ENCODE assay signal across 18 cellular contexts in the genomic region with DNA sequence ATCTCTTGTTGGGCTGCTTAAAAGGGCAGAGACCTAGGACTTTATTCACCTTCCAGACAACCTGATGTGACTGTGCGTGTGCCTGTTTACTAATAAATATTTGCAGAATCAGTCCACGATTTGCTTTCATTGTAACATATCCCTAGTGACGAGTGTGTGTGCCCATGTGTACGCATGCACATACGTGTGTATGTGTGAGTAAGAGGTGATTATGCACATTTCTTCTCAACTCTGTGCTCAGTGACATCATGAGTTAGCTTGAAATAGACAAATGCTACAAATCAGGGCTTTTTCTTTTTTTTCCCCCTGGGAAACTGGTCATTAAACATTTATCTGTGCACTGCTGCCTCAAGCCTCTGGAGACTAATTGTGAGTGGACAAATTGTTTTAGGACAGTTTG.
DNase-seq lines count a peak whose midpoint lies in the region; ATAC-seq, FAIRE-seq and TF ChIP-seq lines count a peak whose summit lies in the region.
"Had no signal": no experiment of that assay in that cellular context is flagged by ENCODE, and none has a peak within 500 bp of the region (broad histone marks: within the 10 kb centered on the region; RNA-seq: fewer than 3 reads in every experiment).

No MANE protein-coding gene starts in this region.

- no peaks in the 10 kb centered on the region for H3K79me1 ChIP-seq in mesenchymal stem cell (replicated peaks; ENCODE audit: low read length, poor library complexity, severe bottlenecking)

- no peak overlapping the region for H2BK12ac ChIP-seq in mesenchymal stem cell (ENCODE audit: low read length in 2 of 2)

- no peak overlapping the region for H2BK120ac ChIP-seq in mesenchymal stem cell (ENCODE audit: low read depth, low read length)

- no peak overlapping the region for H3K4ac ChIP-seq in mesenchymal stem cell (ENCODE audit: low read depth in 1 of 2, low read length in 2 of 2)

- H3K27me3 ChIP-seq in HepG2 (ENCODE audit: control insufficient read depth in 1 of 2, insufficient read depth in 2 of 2, low read length in 2 of 2) (peaks cover 0 to 4% of the 10 kb centered on the region in 2 experiments; a peak in 1 of 5 replicates), right lobe of liver (no peaks in the 10 kb centered on the region), mesenchymal stem cell (ENCODE audit: control insufficient read depth in 1 of 2, insufficient read depth in 1 of 2, low read length in 2 of 2) (no peaks in the 10 kb centered on the region), skeletal muscle tissue (ENCODE audit: control insufficient read depth in 3 of 3, insufficient read depth in 3 of 3, low read length in 3 of 3) (no peaks in the 10 kb centered on the region), endodermal cell (ENCODE audit: control insufficient read depth, insufficient read depth, low read length, poor library complexity, severe bottlenecking) (no peaks in the 10 kb centered on the region)
- H3K27me3 ChIP-seq: BLaER1 treated with 17β-estradiol and CSF1 and Interleukin-3, amounts not matched to agents 10 nM and 100 nM had no signal

- WGBS in HepG2 (ENCODE audit: low lambda C conversion rate) = 12% methylated on average over 5 of the region's 5 CpGs
- WGBS in right lobe of liver (ENCODE audit: insufficient coverage, low coverage, low lambda C conversion rate, missing lambda C conversion rate) = 56% methylated on average over 5 of the region's 5 CpGs
- WGBS in mesenchymal stem cell = 95% methylated on average over 5 of the region's 5 CpGs
- 79 to 95% methylated on average over 5 of the region's 5 CpGs for WGBS in endodermal cell (ENCODE audit: insufficient coverage in 1 of 2, insufficient read length in 1 of 2), 2 experiments

- FAIRE-seq in HepG2 (lab: Jason Lieb, UNC) (no peak), D721Med (lab: Jason Lieb, UNC) (no peak)
- FAIRE-seq: HTR-8/SVneo had no signal

- H3K4me1 ChIP-seq in HepG2 (ENCODE audit: insufficient read depth, low read length) (peaks cover 18% of the 10 kb centered on the region), right lobe of liver (no peaks in the 10 kb centered on the region), mesenchymal stem cell (ENCODE audit: control insufficient read depth, insufficient read depth, low read depth, low read length) (peaks cover 7% of the 10 kb centered on the region), skeletal muscle tissue (ENCODE audit: control insufficient read depth in 3 of 3, insufficient read depth in 3 of 3, low read length in 3 of 3) (peaks cover 23 to 43% (median 24%) of the 10 kb centered on the region in 3 donors), endodermal cell (ENCODE audit: control insufficient read depth, insufficient read depth, low read length) (peaks cover 5% of the 10 kb centered on the region)
- H3K4me1 ChIP-seq: BLaER1 treated with 17β-estradiol and CSF1 and Interleukin-3, amounts not matched to agents 10 nM and 100 nM had no signal

- H3K4me2 ChIP-seq in HepG2 (ENCODE audit: low read depth, low read length) (no peak overlapping the region), mesenchymal stem cell (ENCODE audit: low read length, poor library complexity, severe bottlenecking) (no peak overlapping the region)
- H3K4me2 ChIP-seq: BLaER1 treated with 17β-estradiol and CSF1 and Interleukin-3, amounts not matched to agents 10 nM and 100 nM had no signal

- ATAC-seq in HepG2 (no peak), right lobe of liver (no peak)
- ATAC-seq: CD8-positive, alpha-beta T cell had no signal

- H3K18ac ChIP-seq in mesenchymal stem cell (ENCODE audit: low read depth in 1 of 2, low read length in 2 of 2) = no peak overlapping the region

- no peak overlapping the region for H2BK15ac ChIP-seq in mesenchymal stem cell (ENCODE audit: low read depth, poor library complexity, severe bottlenecking)

- TF ChIP-seq POLR2A in HepG2 (IDR thresholded peaks at IDR 0.05; ENCODE audit: insufficient read depth in 1 of 2, low read depth in 2 of 2, low read length in 2 of 2) = no peak
- TF ChIP-seq POLR2A in right lobe of liver (IDR thresholded peaks at IDR 0.05) = no peak

- no peak overlapping the region for H4K8ac ChIP-seq in mesenchymal stem cell (ENCODE audit: low read length)

- H3K4me3 Mint-ChIP-seq in endodermal cell = no peak overlapping the region
- H3K4me3 Mint-ChIP-seq: B cell; CD8-positive, alpha-beta T cell; H9; IgD-negative memory B cell had no signal

- TF ChIP-seq CTCF in HepG2 (CRISPR knock-in tag; IDR thresholded peaks at IDR 0.05) (no peak), right lobe of liver (IDR thresholded peaks at IDR 0.05) (no peak), D721Med (IDR thresholded peaks at IDR 0.05; ENCODE audit: insufficient read depth, missing control alignments) (no peak), endodermal cell (conservative IDR thresholded peaks at IDR 0.05) (no peak)

- no peaks in the 10 kb centered on the region for H4K20me1 ChIP-seq in HepG2 (ENCODE audit: insufficient read depth, low read length)
- H4K20me1 ChIP-seq: BLaER1 treated with 17β-estradiol and CSF1 and Interleukin-3, amounts not matched to agents 10 nM and 100 nM had no signal

- H4K91ac ChIP-seq in mesenchymal stem cell (ENCODE audit: low read length) = no peak overlapping the region

- CTCF ChIA-PET in HepG2 (lab: Yijun Ruan, JAX; ENCODE audit: low intra/inter-chr PET ratio, low total read pairs) = no interaction called here

- H3K9me3 ChIP-seq in HepG2 (ENCODE audit: low read length) (no peaks in the 10 kb centered on the region), right lobe of liver (no peaks in the 10 kb centered on the region), mesenchymal stem cell (ENCODE audit: control insufficient read depth, low read length) (no peaks in the 10 kb centered on the region), skeletal muscle tissue (ENCODE audit: control insufficient read depth in 3 of 3, low read length in 3 of 3) (no peaks in the 10 kb centered on the region), endodermal cell (ENCODE audit: control insufficient read depth, low read length) (no peaks in the 10 kb centered on the region)
- H3K9me3 ChIP-seq: BLaER1 treated with 17β-estradiol and CSF1 and Interleukin-3, amounts not matched to agents 10 nM and 100 nM had no signal

- in situ Hi-C loops in HepG2 (cut with HindIII; ENCODE audit: extremely low pct_ligation_motif_present, low pct_unique_long_range_greater_than_20kb) = no loop called here

- no peak overlapping the region for H3K27ac Mint-ChIP-seq in endodermal cell
- H3K27ac Mint-ChIP-seq: B cell; CD8-positive, alpha-beta T cell; H9 had no signal

- no peaks in the 10 kb centered on the region for H3K79me2 ChIP-seq in HepG2 (ENCODE audit: insufficient read depth, low read length)

- H3K14ac ChIP-seq in mesenchymal stem cell (ENCODE audit: low read length in 2 of 2) = no peak overlapping the region

- H2AK5ac ChIP-seq in mesenchymal stem cell (ENCODE audit: low read length, severe bottlenecking) = peak overlapping the region; percentile 3

- no peak for DNase-seq in HepG2 (ENCODE audit: low spot score)
- no peak for DNase-seq in right lobe of liver
- DNase-seq in mesenchymal stem cell = no peak
- no peak for DNase-seq in LoVo (ENCODE audit: low spot score)
- DNase-seq in D721Med (ENCODE audit: insufficient read length, low spot score) = no peak
- DNase-seq in endodermal cell = no peak
- DNase-seq: Calu3; CD8-positive, alpha-beta T cell; DMS 273 treated with DMSO at 0.1 percent for 48 hours; DMS79; GDM1; GOT3; H9 had no signal

- no TSS peak for BruUV-seq in HepG2 (replicated peaks; lab: Mats Ljungman, UMichigan)

- H3K36me3 Mint-ChIP-seq in endodermal cell (ENCODE audit: low read depth) = no peaks in the 10 kb centered on the region
- H3K36me3 Mint-ChIP-seq: CD8-positive, alpha-beta T cell; IgD-negative memory B cell had no signal

- H3K4me3 ChIP-seq in HepG2 (replicated peaks in 1 of 3; ENCODE audit: insufficient read depth in 1 of 3, low read depth in 2 of 3, low read length in 3 of 3) = no peak overlapping the region
- H3K4me3 ChIP-seq in right lobe of liver = no peak overlapping the region
- H3K4me3 ChIP-seq in mesenchymal stem cell (ENCODE audit: insufficient read depth in 1 of 2, low read depth in 1 of 2, low read length in 2 of 2) = no peak overlapping the region
- no peak overlapping the region for H3K4me3 ChIP-seq in skeletal muscle tissue (ENCODE audit: low read length in 3 of 3)
- no peak overlapping the region for H3K4me3 ChIP-seq in endodermal cell (ENCODE audit: low read length)
- H3K4me3 ChIP-seq: BLaER1 treated with 17β-estradiol and CSF1 and Interleukin-3, amounts not matched to agents 10 nM and 100 nM had no signal

- no peak for TF ChIP-seq EP300 in HepG2 (IDR thresholded peaks at IDR 0.05; ENCODE audit: low read depth in 2 of 2, low read length in 2 of 2)
- no peak for TF ChIP-seq EP300 in HepG2 (CRISPR knock-in tag; IDR thresholded peaks at IDR 0.05; ENCODE audit: borderline replicate concordance)

- H3K27ac ChIP-seq in HepG2 (ENCODE audit: extremely low read length, insufficient read depth, low read length) (no peak overlapping the region), right lobe of liver (no peak overlapping the region), mesenchymal stem cell (ENCODE audit: low read length, poor library complexity, severe bottlenecking) (no peak overlapping the region), skeletal muscle tissue (ENCODE audit: low read depth, low read length) (peak overlapping the region; percentile 72), endodermal cell (ENCODE audit: low read depth, low read length) (no peak overlapping the region)
- H3K27ac ChIP-seq: BLaER1 treated with 17β-estradiol and CSF1 and Interleukin-3, amounts not matched to agents 10 nM and 100 nM had no signal

- POLR2A ChIA-PET in HepG2 (lab: Yijun Ruan, JAX) = no interaction called here

- intact Hi-C loops in HepG2 (cut with micrococcal nuclease; ENCODE audit: unreplicated experiment) (no loop called here), right lobe of liver (cut with DNase I) (no loop called here)

- no peak overlapping the region for H2AFZ ChIP-seq in HepG2 (ENCODE audit: low read length)
- H2AFZ ChIP-seq in mesenchymal stem cell (ENCODE audit: low read depth, low read length) = no peak overlapping the region

- H3K23ac ChIP-seq in mesenchymal stem cell (ENCODE audit: low read length in 2 of 2) = no peak overlapping the region

- H3K4me1 Mint-ChIP-seq in endodermal cell = peaks cover 31% of the 10 kb centered on the region
- H3K4me1 Mint-ChIP-seq: B cell had no signal

- no peak overlapping the region for H2BK5ac ChIP-seq in mesenchymal stem cell (ENCODE audit: low read depth, low read length, poor library complexity, severe bottlenecking)

- H3K36me3 ChIP-seq in HepG2 (replicated peaks in 1 of 2; ENCODE audit: control insufficient read depth in 1 of 2, insufficient read depth in 2 of 2, low read length in 2 of 2) = no peaks in the 10 kb centered on the region
- no peaks in the 10 kb centered on the region for H3K36me3 ChIP-seq in right lobe of liver
- H3K36me3 ChIP-seq in mesenchymal stem cell (ENCODE audit: control insufficient read depth in 1 of 2, insufficient read depth in 2 of 2, low read depth in 1 of 2, low read length in 2 of 2) = no peaks in the 10 kb centered on the region
- no peaks in the 10 kb centered on the region for H3K36me3 ChIP-seq in skeletal muscle tissue (ENCODE audit: control insufficient read depth in 3 of 3, insufficient read depth in 3 of 3, low read length in 3 of 3)
- H3K36me3 ChIP-seq in endodermal cell (ENCODE audit: control insufficient read depth, insufficient read depth, low read length) = no peaks in the 10 kb centered on the region
- H3K36me3 ChIP-seq: BLaER1 treated with 17β-estradiol and CSF1 and Interleukin-3, amounts not matched to agents 10 nM and 100 nM had no signal

- TF ChIP-seq RAD21 in HepG2 (CRISPR knock-in tag; IDR thresholded peaks at IDR 0.05) = no peak

- no peaks in the 10 kb centered on the region for H3K9me3 Mint-ChIP-seq in endodermal cell
- H3K9me3 Mint-ChIP-seq: CD8-positive, alpha-beta T cell; H9 had no signal

- H3K9ac ChIP-seq in HepG2 (ENCODE audit: insufficient read depth, low read depth, low read length) (no peak overlapping the region), mesenchymal stem cell (ENCODE audit: low read length) (no peak overlapping the region), skeletal muscle tissue (ENCODE audit: low read depth in 1 of 3, low read length in 3 of 3) (peak overlapping the region in 1 of 3 donors; percentile 10), endodermal cell (ENCODE audit: extremely low read depth, low read length, poor library complexity, severe bottlenecking) (no peak overlapping the region)
- H3K9ac ChIP-seq: BLaER1 treated with 17β-estradiol and CSF1 and Interleukin-3, amounts not matched to agents 10 nM and 100 nM had no signal

- no peaks in the 10 kb centered on the region for H3K27me3 Mint-ChIP-seq in endodermal cell (ENCODE audit: insufficient read depth)
- H3K27me3 Mint-ChIP-seq: B cell, IgD-negative memory B cell had no signal
